ENCODE assay signal across 10 cellular contexts in the genomic region with DNA sequence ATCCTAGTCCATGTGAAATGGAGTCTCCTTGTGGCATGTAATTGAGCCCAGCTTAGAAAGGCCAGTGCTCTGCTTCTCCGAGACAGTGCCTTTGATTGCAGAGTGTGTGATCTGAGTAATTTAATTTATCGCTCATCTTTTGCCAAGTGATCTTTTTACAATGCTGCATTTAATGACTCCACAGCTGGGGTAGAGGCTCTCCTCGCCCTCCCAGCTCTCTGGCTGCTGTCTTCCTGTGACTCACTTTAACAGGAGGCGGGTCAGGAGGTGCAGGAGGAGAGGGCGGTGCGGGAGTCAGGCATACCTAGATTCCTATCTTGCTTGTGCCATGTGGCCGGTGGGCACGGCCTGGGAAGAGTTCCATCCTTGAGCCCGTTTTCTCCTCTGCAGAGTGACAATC.
DNase-seq lines count a peak whose midpoint lies in the region; ATAC-seq and TF ChIP-seq lines count a peak whose summit lies in the region.
"Had no signal": no experiment of that assay in that cellular context is flagged by ENCODE, and none has a peak within 500 bp of the region (broad histone marks: within the 10 kb centered on the region; RNA-seq: fewer than 3 reads in every experiment).

No MANE protein-coding gene starts in this region.

- no peaks in the 10 kb centered on the region for H3K9me3 ChIP-seq in colonic mucosa
- no peaks in the 10 kb centered on the region for H3K9me3 ChIP-seq in mucosa of descending colon

- no peaks in the 10 kb centered on the region for H3K36me3 ChIP-seq in colonic mucosa
- no peaks in the 10 kb centered on the region for H3K36me3 ChIP-seq in mucosa of descending colon (ENCODE audit: low read depth)
- H3K36me3 ChIP-seq: cardiac muscle cell had no signal

- H3K27ac ChIP-seq in colonic mucosa = peak overlapping the region; percentile 53
- H3K27ac ChIP-seq: cardiac muscle cell had no signal

- H3K4me3 Mint-ChIP-seq in activated CD8-positive, alpha-beta T cell treated with anti-CD3 and anti-CD28 coated beads, Interleukin-2, amount 10 ng/mL, durations not matched to agents 7 days and 5 days = no peak overlapping the region

- TF ChIP-seq CTCF in colonic mucosa (IDR thresholded peaks at IDR 0.05) (no peak), mucosa of descending colon (IDR thresholded peaks at IDR 0.05) (no peak)

- no peaks in the 10 kb centered on the region for H3K4me1 Mint-ChIP-seq in activated CD8-positive, alpha-beta T cell treated with anti-CD3 and anti-CD28 coated beads, Interleukin-2, amount 10 ng/mL, durations not matched to agents 7 days and 5 days (ENCODE audit: low read depth)

- peaks cover 3% of the 10 kb centered on the region for H3K27me3 Mint-ChIP-seq in activated CD8-positive, alpha-beta T cell treated with anti-CD3 and anti-CD28 coated beads, Interleukin-2, amount 10 ng/mL, durations not matched to agents 7 days and 5 days (ENCODE audit: low read depth)

- H3K27ac Mint-ChIP-seq in activated CD8-positive, alpha-beta T cell treated with anti-CD3 and anti-CD28 coated beads, Interleukin-2, amount 10 ng/mL, durations not matched to agents 7 days and 5 days = no peak overlapping the region

- POLR2A ChIA-PET in activated CD8-positive, alpha-beta T cell treated with anti-CD3 and anti-CD28 coated beads, Interleukin-2, amount 10 ng/mL, durations not matched to agents 7 days and 5 days (lab: Charles Lee) = no interaction called here

- no peaks in the 10 kb centered on the region for H3K9me3 Mint-ChIP-seq in activated CD8-positive, alpha-beta T cell treated with anti-CD3 and anti-CD28 coated beads, Interleukin-2, amount 10 ng/mL, durations not matched to agents 7 days and 5 days (ENCODE audit: insufficient read depth)

- H3K4me3 ChIP-seq in colonic mucosa (no peak overlapping the region), mucosa of descending colon (no peak overlapping the region)
- H3K4me3 ChIP-seq: cardiac muscle cell had no signal

- no peaks in the 10 kb centered on the region for H3K4me1 ChIP-seq in colonic mucosa
- H3K4me1 ChIP-seq in mucosa of descending colon (ENCODE audit: low read depth) = no peaks in the 10 kb centered on the region

- in situ Hi-C loops in ACHN (cut with HindIII; ENCODE audit: low pct_ligation_motif_present, low pct_unique_long_range_greater_than_20kb, low sequenced_read_pairs) = no loop called here

- intact Hi-C loops in colonic mucosa (cut with DNase I) (no loop called here), mucosa of descending colon (cut with DNase I, micrococcal nuclease) (no loop called here)

- no peak overlapping the region for H3K9ac ChIP-seq in colonic mucosa (ENCODE audit: low read depth in 2 of 2, low read length in 2 of 2)

- no peaks in the 10 kb centered on the region for H3K36me3 Mint-ChIP-seq in activated CD8-positive, alpha-beta T cell treated with anti-CD3 and anti-CD28 coated beads, Interleukin-2, amount 10 ng/mL, durations not matched to agents 7 days and 5 days (ENCODE audit: low read depth)

- H3K27me3 ChIP-seq in colonic mucosa = no peaks in the 10 kb centered on the region
- H3K27me3 ChIP-seq: cardiac muscle cell had no signal

- DNase-seq in ACHN (peak; percentile 42), LoVo (ENCODE audit: low spot score) (peak; percentile 46), colonic mucosa (peak; percentile 38), mucosa of descending colon (peak in 1 of 3 donors; percentile 30), NCI-H524 (lab: John Stamatoyannopoulos, UW) (no peak)
- DNase-seq in activated naive CD4-positive, alpha-beta T cell treated with Interleukin-2 at 50 U/mL for 16 hours = no peak
- no peak for DNase-seq in activated CD8-positive, alpha-beta T cell treated with anti-CD3 and anti-CD28 coated beads, Interleukin-2, amount 10 ng/mL, durations not matched to agents 7 days and 5 days
- DNase-seq: NCI-H187 treated with DMSO at 0.1 percent for 48 hours had no signal

- ATAC-seq in mucosa of descending colon = peak; percentile 66
- ATAC-seq in GM19397 (IDR thresholded peaks at IDR 0.05; ENCODE audit: unreplicated experiment) = no peak
- ATAC-seq in activated CD8-positive, alpha-beta T cell treated with anti-CD3 and anti-CD28 coated beads, Interleukin-2, amount 10 ng/mL, durations not matched to agents 7 days and 5 days = no peak

- CTCF ChIA-PET in activated CD8-positive, alpha-beta T cell treated with anti-CD3 and anti-CD28 coated beads, Interleukin-2, amount 10 ng/mL, durations not matched to agents 7 days and 5 days (lab: Charles Lee) = no interaction called here

Comparison
In these comparisons a context has a peak if more than half of its experiments do, and no peak if none do; other contexts are left out.
1. DNase-seq: peak in ACHN (single experiment), LoVo (single experiment) and colonic mucosa (single experiment); none in NCI-H524 (0 of 2), activated naive CD4-positive, alpha-beta T cell treated with Interleukin-2 at 50 U/mL for 16 hours (single experiment) and activated CD8-positive, alpha-beta T cell treated with anti-CD3 and anti-CD28 coated beads, Interleukin-2, amount 10 ng/mL, durations not matched to agents 7 days and 5 days (single experiment).